In the genomic region with DNA sequence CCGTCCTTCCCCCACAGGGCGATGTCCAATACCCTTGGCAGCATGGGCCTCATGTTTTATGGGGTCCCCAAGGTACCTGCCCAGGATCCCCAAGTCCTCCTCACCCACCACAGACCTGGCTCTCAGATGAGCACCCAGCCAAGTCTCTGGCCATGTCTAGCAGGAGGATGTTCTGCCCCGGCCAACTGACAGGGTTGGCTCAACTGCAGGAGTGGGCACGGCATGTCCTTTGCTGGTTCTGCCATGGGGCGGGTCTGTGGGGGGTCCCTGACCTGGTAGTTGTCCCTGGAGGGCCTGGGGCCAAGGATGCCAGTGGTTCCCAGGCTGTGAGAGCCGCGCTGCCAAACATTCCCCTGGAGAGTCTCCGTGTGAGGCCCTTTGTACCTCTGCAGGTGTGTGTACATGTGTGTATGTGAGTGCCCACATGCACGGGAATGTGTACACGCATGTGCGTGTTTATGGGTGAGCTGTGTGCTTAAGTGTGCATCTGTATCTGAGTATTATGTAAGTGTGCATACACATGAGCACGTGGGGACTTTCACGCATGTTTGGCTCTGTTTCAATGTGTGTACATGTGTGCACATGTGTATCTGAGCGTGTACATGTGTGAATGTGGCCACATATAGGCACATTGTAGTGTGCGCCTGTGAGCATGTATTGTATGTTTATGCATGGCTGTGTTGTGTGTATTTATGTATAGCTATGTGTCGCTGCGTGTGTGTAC, we compare ENCODE assay signal across 23 cellular contexts.
DNase-seq lines count a peak whose midpoint lies in the region; ATAC-seq, FAIRE-seq and TF ChIP-seq lines count a peak whose summit lies in the region.
"Had no signal": no experiment of that assay in that cellular context is flagged by ENCODE, and none has a peak within 500 bp of the region (broad histone marks: within the 10 kb centered on the region; RNA-seq: fewer than 3 reads in every experiment).

No MANE protein-coding gene starts in this region.

- H3K4me3 Mint-ChIP-seq in activated naive CD4-positive, alpha-beta T cell treated with anti-CD3 and anti-CD28 coated beads, Interleukin-2, amount 10 ng/mL, durations not matched to agents 7 days and 5 days = no peak overlapping the region
- H3K4me3 Mint-ChIP-seq: effector memory CD8-positive, alpha-beta T cell; H9; naive thymus-derived CD4-positive, alpha-beta T cell had no signal

- CTCF ChIA-PET in activated naive CD4-positive, alpha-beta T cell treated with anti-CD3 and anti-CD28 coated beads, Interleukin-2, amount 10 ng/mL, durations not matched to agents 7 days and 5 days (lab: Charles Lee) = interaction anchor here (0.9 to 8.3 kb wide), 11 partner anchors 13 to 560 kb away, joined by 3 to 344 read pairs (median 9); a partner anchor contains a TSS
- CTCF ChIA-PET in H1 (lab: Charles Lee; ENCODE audit: partially characterized antibody) = interaction anchor here (0.6 to 14.3 kb wide), 55 partner anchors 11 to 402 kb away, joined by 3 to 521 read pairs (median 7); a partner anchor contains a TSS

- H3K27me3 Mint-ChIP-seq in activated naive CD4-positive, alpha-beta T cell treated with anti-CD3 and anti-CD28 coated beads, Interleukin-2, amount 10 ng/mL, durations not matched to agents 7 days and 5 days = peaks cover 5% of the 10 kb centered on the region

- no peaks in the 10 kb centered on the region for H3K9me3 Mint-ChIP-seq in activated naive CD4-positive, alpha-beta T cell treated with anti-CD3 and anti-CD28 coated beads, Interleukin-2, amount 10 ng/mL, durations not matched to agents 7 days and 5 days
- H3K9me3 Mint-ChIP-seq: effector memory CD8-positive, alpha-beta T cell; H9; naive thymus-derived CD4-positive, alpha-beta T cell had no signal

- intact Hi-C loops in lower lobe of right lung (cut with DNase I) (loop anchor here (5.0 kb wide), 2 partner anchors 103 to 362 kb away; no protein-coding TSS in a partner anchor), thyroid gland (cut with DNase I) (loop anchor here (2.0 kb wide), 1 partner anchor 101 kb away; no protein-coding TSS in a partner anchor), breast epithelium (cut with DNase I; ENCODE audit: low total_unique reads) (loop anchor here (2.0 to 5.0 kb wide), 2 partner anchors 103 to 359 kb away; no protein-coding TSS in a partner anchor)

- ATAC-seq in lower lobe of right lung (no peak), GM18502 (IDR thresholded peaks at IDR 0.05; ENCODE audit: poor library complexity, unreplicated experiment) (no peak)
- ATAC-seq: effector memory CD8-positive, alpha-beta T cell; gastroesophageal sphincter; naive thymus-derived CD4-positive, alpha-beta T cell had no signal

- TF ChIP-seq POLR2A in H1 (IDR thresholded peaks at IDR 0.05; ENCODE audit: control extremely low read depth in 1 of 2, low read depth in 2 of 2, low read length in 2 of 2) = no peak
- no peak for TF ChIP-seq POLR2A in thyroid gland (IDR thresholded peaks at IDR 0.05)
- TF ChIP-seq POLR2A in breast epithelium (IDR thresholded peaks at IDR 0.05) = no peak

- H3K18ac ChIP-seq in H1 (ENCODE audit: extremely low read depth, low read length) = no peak overlapping the region

- H2AFZ ChIP-seq in H1 (ENCODE audit: low read length) = no peak overlapping the region
- H2AFZ ChIP-seq: parathyroid adenoma had no signal

- H4K5ac ChIP-seq in H1 (ENCODE audit: insufficient read length, low read depth, low read length) = no peak overlapping the region

- peaks cover 4 to 18% (median 10%) of the 10 kb centered on the region in 4 experiments for H3K4me1 ChIP-seq in H1 (replicated peaks in 1 of 4; ENCODE audit: control insufficient read depth in 3 of 4, insufficient read depth in 4 of 4, low read length in 3 of 4)
- H3K4me1 ChIP-seq in lower lobe of right lung = peaks cover 34% of the 10 kb centered on the region
- H3K4me1 ChIP-seq in thyroid gland = peaks cover 31 to 43% of the 10 kb centered on the region in 2 donors
- peaks cover 0 to 8% of the 10 kb centered on the region in 2 donors for H3K4me1 ChIP-seq in breast epithelium

- H4K20me1 ChIP-seq in H1 (replicated peaks in 1 of 2; ENCODE audit: control insufficient read depth in 1 of 2, insufficient read depth in 2 of 2, low read length in 2 of 2) = peaks cover 0 to 7% of the 10 kb centered on the region in 2 experiments

- no peak for FAIRE-seq in H1 (lab: Jason Lieb, UNC)
- FAIRE-seq: GM18507 had no signal

- H3K9ac ChIP-seq in H1 (replicated peaks in 1 of 4; ENCODE audit: extremely low read depth in 1 of 4, low read depth in 3 of 4, low read length in 3 of 4) = 0 out of 7 replicates have a peak overlapping the region, but pooled peaks of 1 of the 4 experiments have one; percentile 26
- H3K9ac ChIP-seq: parathyroid adenoma, SK-N-SH had no signal

- DNase-seq in activated naive CD4-positive, alpha-beta T cell treated with anti-CD3 and anti-CD28 coated beads, Interleukin-2, amount 10 ng/mL, durations not matched to agents 7 days and 5 days = peak; percentile 20
- DNase-seq in activated naive CD4-positive, alpha-beta T cell (lab: John Stamatoyannopoulos, UW) = no peak
- no peak for DNase-seq in H1 (ENCODE audit: low read depth in 1 of 2, low spot score in 2 of 2)
- DNase-seq in lower lobe of right lung = peak; percentile 42
- DNase-seq in thyroid gland = peak; percentile 0 to 2
- DNase-seq in breast epithelium (ENCODE audit: low spot score in 2 of 2) = no peak
- DNase-seq in COLO829 (ENCODE audit: low spot score) = no peak
- DNase-seq: ACHN; effector memory CD8-positive, alpha-beta T cell; esophagus squamous epithelium; H9; mesendoderm; MG63; naive thymus-derived CD4-positive, alpha-beta T cell; NCI-H1417; NCI-H524; SK-N-SH had no signal

- H4K8ac ChIP-seq in H1 (ENCODE audit: extremely low read depth, insufficient read depth, low read length) = no peak overlapping the region

- no peak overlapping the region for H4K91ac ChIP-seq in H1 (replicated peaks; ENCODE audit: insufficient read length, low read length)

- peak overlapping the region; percentile 87; the same call in 1 of the 2 replicates for H2AK5ac ChIP-seq in H1 (ENCODE audit: low read depth, low read length)

- no peak for TF ChIP-seq RAD21 in H1 (IDR thresholded peaks at IDR 0.05 in 1 of 2, conservative IDR thresholded peaks at IDR 0.05 in 1 of 2; ENCODE audit: low read depth in 2 of 2, low read length in 2 of 2)

- H3K79me2 ChIP-seq in H1 (ENCODE audit: control insufficient read depth in 1 of 2, insufficient read depth in 2 of 2, low read length in 2 of 2) = no peaks in the 10 kb centered on the region
- H3K79me2 ChIP-seq: parathyroid adenoma had no signal

- no peak overlapping the region for H3K4ac ChIP-seq in H1 (replicated peaks; ENCODE audit: insufficient read length, low read depth, low read length)

- no peak overlapping the region for H3K14ac ChIP-seq in H1 (ENCODE audit: insufficient read length)

- H3K4me3 ChIP-seq in H1 (ENCODE audit: extremely low read depth in 1 of 4, insufficient read depth in 2 of 4, low read depth in 3 of 4, low read length in 4 of 4) = no peak overlapping the region
- no peak overlapping the region for H3K4me3 ChIP-seq in lower lobe of right lung
- H3K4me3 ChIP-seq in thyroid gland (replicated peaks in 1 of 3) = no peak overlapping the region
- no peak overlapping the region for H3K4me3 ChIP-seq in breast epithelium
- H3K4me3 ChIP-seq: ascending aorta, esophagus squamous epithelium, gastroesophageal sphincter, MG63, uterus had no signal

- no peak overlapping the region for H3K56ac ChIP-seq in H1 (replicated peaks; ENCODE audit: insufficient read length, low read depth, low read length)

- H3K36me3 Mint-ChIP-seq in activated naive CD4-positive, alpha-beta T cell treated with anti-CD3 and anti-CD28 coated beads, Interleukin-2, amount 10 ng/mL, durations not matched to agents 7 days and 5 days = peaks cover 1% of the 10 kb centered on the region

- H3K9me3 ChIP-seq in H1 (ENCODE audit: insufficient read depth in 2 of 2, low read depth in 1 of 2, low read length in 1 of 2) = no peaks in the 10 kb centered on the region
- H3K9me3 ChIP-seq in lower lobe of right lung = no peaks in the 10 kb centered on the region
- H3K9me3 ChIP-seq in thyroid gland = no peaks in the 10 kb centered on the region
- no peaks in the 10 kb centered on the region for H3K9me3 ChIP-seq in breast epithelium
- H3K9me3 ChIP-seq: ascending aorta, esophagus squamous epithelium, gastroesophageal sphincter, MG63, SK-N-SH, uterus had no signal

- no peaks in the 10 kb centered on the region for H3K79me1 ChIP-seq in H1 (ENCODE audit: low read depth, low read length)

- no peak overlapping the region for H2BK120ac ChIP-seq in H1 (replicated peaks; ENCODE audit: low read depth, low read length)

- H2BK5ac ChIP-seq in H1 (ENCODE audit: low read depth, low read length) = no peak overlapping the region

- peaks cover 0 to 28% (median 9%) of the 10 kb centered on the region in 4 experiments; a peak in 5 of 7 replicates for H3K27me3 ChIP-seq in H1 (replicated peaks in 1 of 4; ENCODE audit: control insufficient read depth in 3 of 4, extremely low read depth in 1 of 4, insufficient read depth in 3 of 4, low read length in 3 of 4)
- H3K27me3 ChIP-seq in lower lobe of right lung (ENCODE audit: low read depth) = no peaks in the 10 kb centered on the region
- H3K27me3 ChIP-seq in thyroid gland = no peaks in the 10 kb centered on the region
- no peaks in the 10 kb centered on the region for H3K27me3 ChIP-seq in breast epithelium
- H3K27me3 ChIP-seq: ascending aorta, MG63, uterus had no signal

- H3K4me2 ChIP-seq in H1 (ENCODE audit: insufficient read depth in 1 of 2, low read depth in 2 of 2, low read length in 2 of 2) = no peak overlapping the region
- H3K4me2 ChIP-seq: SK-N-SH had no signal

- peaks cover 44% of the 10 kb centered on the region for H3K4me1 Mint-ChIP-seq in activated naive CD4-positive, alpha-beta T cell treated with anti-CD3 and anti-CD28 coated beads, Interleukin-2, amount 10 ng/mL, durations not matched to agents 7 days and 5 days

- H3K23ac ChIP-seq in H1 (ENCODE audit: insufficient read length) = no peak overlapping the region

- H3K36me3 ChIP-seq in H1 (ENCODE audit: control insufficient read depth in 2 of 4, insufficient read depth in 4 of 4, low read length in 3 of 4) = no peaks in the 10 kb centered on the region
- H3K36me3 ChIP-seq in lower lobe of right lung = no peaks in the 10 kb centered on the region
- H3K36me3 ChIP-seq in thyroid gland = no peaks in the 10 kb centered on the region
- no peaks in the 10 kb centered on the region for H3K36me3 ChIP-seq in breast epithelium
- H3K36me3 ChIP-seq: ascending aorta, esophagus squamous epithelium, gastroesophageal sphincter, MG63, uterus had no signal

- no peak overlapping the region for H2BK15ac ChIP-seq in H1 (ENCODE audit: low read length)

- H2BK20ac ChIP-seq in H1 (ENCODE audit: low read length) = no peak overlapping the region

- WGBS in H1 (ENCODE audit: extremely low coverage in 1 of 2, insufficient coverage in 1 of 2, insufficient read length in 1 of 2, insufficient replicate concordance in 2 of 2, low coverage in 1 of 2, low lambda C conversion rate in 2 of 2, missing lambda C conversion rate in 1 of 2), 2 experiments = 86% methylated on average over 17 of the region's 17 CpGs; no CpG with 5 or more reads in 1 of the 2 experiments
- 86 to 87% methylated on average over 10 to 17 of the region's 17 CpGs for WGBS in thyroid gland, 2 donors

- POLR2A ChIA-PET in H1 (lab: Charles Lee; ENCODE audit: partially characterized antibody) = interaction anchor here (1.7 to 3.2 kb wide), 2 partner anchors 108 to 361 kb away, joined by 5 to 16 read pairs; no protein-coding TSS in a partner anchor

- TF ChIP-seq CTCF in H1 (IDR thresholded peaks at IDR 0.05; ENCODE audit: control extremely low read depth in 1 of 3, insufficient read depth in 1 of 3, low read depth in 1 of 3, low read length in 3 of 3) (no peak), lower lobe of right lung (IDR thresholded peaks at IDR 0.05) (no peak), thyroid gland (IDR thresholded peaks at IDR 0.05) (no peak), breast epithelium (IDR thresholded peaks at IDR 0.05) (no peak)

- no peak for TF ChIP-seq EP300 in H1 (IDR thresholded peaks at IDR 0.05; ENCODE audit: borderline replicate concordance in 1 of 2, low read depth in 2 of 2, low read length in 2 of 2)

- no peak overlapping the region for H2BK12ac ChIP-seq in H1 (ENCODE audit: low read depth, low read length)

- H3K23me2 ChIP-seq in H1 (ENCODE audit: low read depth, low read length) = no peaks in the 10 kb centered on the region

- H3K27ac ChIP-seq in H1 (ENCODE audit: low read depth, low read length) (no peak overlapping the region), lower lobe of right lung (no peak overlapping the region), thyroid gland (no peak overlapping the region), breast epithelium (no peak overlapping the region)
- H3K27ac ChIP-seq: ascending aorta, esophagus squamous epithelium, gastroesophageal sphincter, parathyroid adenoma, uterus had no signal

- H3K27ac Mint-ChIP-seq in activated naive CD4-positive, alpha-beta T cell treated with anti-CD3 and anti-CD28 coated beads, Interleukin-2, amount 10 ng/mL, durations not matched to agents 7 days and 5 days = no peak overlapping the region
- H3K27ac Mint-ChIP-seq: effector memory CD8-positive, alpha-beta T cell; H9 had no signal

Comparison
In these comparisons a context has a peak if more than half of its experiments do, and no peak if none do; other contexts are left out.
1. DNase-seq: peak in activated naive CD4-positive, alpha-beta T cell treated with anti-CD3 and anti-CD28 coated beads, Interleukin-2, amount 10 ng/mL, durations not matched to agents 7 days and 5 days (single experiment), lower lobe of right lung (single experiment) and thyroid gland (2 of 2); none in activated naive CD4-positive, alpha-beta T cell (0 of 4), H1 (0 of 2), breast epithelium (0 of 2) and COLO829 (single experiment).